Comparison of ENCODE assay signal across 13 cellular contexts in genomic region chr2:54384301-54385035, GRCh38.
A peak's percentile ranks its signal among the peaks of the same experiment; 100 is the strongest.
DNase-seq lines count a peak whose midpoint lies in the region; TF ChIP-seq lines count a peak whose summit lies in the region.
"Had no signal": no experiment of that assay in that cellular context is flagged by ENCODE, and none has a peak within 500 bp of the region (broad histone marks: within the 10 kb centered on the region; RNA-seq: fewer than 3 reads in every experiment).

No MANE protein-coding gene starts in this region.

- no peaks in the 10 kb centered on the region for H3K27me3 ChIP-seq in right atrium auricular region

- no peak overlapping the region for H3K4me3 ChIP-seq in right atrium auricular region
- H3K4me3 ChIP-seq: SK-N-MC had no signal

- no peaks in the 10 kb centered on the region for H3K9me3 ChIP-seq in right atrium auricular region

- H3K36me3 ChIP-seq in right atrium auricular region: no peaks in the 10 kb centered on the region

- H3K27ac ChIP-seq in right atrium auricular region: peak overlapping the region; percentile 15 to 84
- H3K27ac ChIP-seq: SK-N-MC had no signal

- DNase-seq in C1 segment of cervical spinal cord (lab: John Stamatoyannopoulos, UW) (peak in 12 of 14 donors; percentile 24 to 82 (median 57)), amygdala (lab: John Stamatoyannopoulos, UW) (peak in 52 of 56 donors; percentile 15 to 89 (median 62)), right atrium auricular region (ENCODE audit: low spot score) (no peak), pons (ENCODE audit: low spot score) (peak; percentile 97), EL (no peak), NCI-H1417 treated with DMSO at 0.1 percent for 48 hours (lab: John Stamatoyannopoulos, UW) (no peak), mucosa of gallbladder (ENCODE audit: low spot score) (no peak)
- DNase-seq in activated naive CD4-positive, alpha-beta T cell treated with anti-CD3 and anti-CD28 coated beads, Interleukin-2, amount 50 U/mL, for 16 hours: no peak
- DNase-seq: activated CD8-positive, alpha-beta T cell treated with anti-CD3 and anti-CD28 coated beads, Interleukin-2, amount 10 ng/mL, durations not matched to agents 7 days and 5 days; activated effector memory CD4-positive, alpha-beta T cell treated with Interleukin-2 at 50 U/mL for 16 hours; Calu3; left cardiac atrium had no signal

- H3K4me1 ChIP-seq in right atrium auricular region: peaks cover 0 to 39% of the 10 kb centered on the region in 2 donors

- TF ChIP-seq CTCF in right atrium auricular region (IDR thresholded peaks at IDR 0.05): no peak

Comparison
In these comparisons a context has a peak if more than half of its experiments do, and no peak if none do; other contexts are left out.
1. DNase-seq: peak in C1 segment of cervical spinal cord (12 of 14), amygdala (52 of 56) and pons (single experiment); none in right atrium auricular region (single experiment), EL (single experiment), NCI-H1417 treated with DMSO at 0.1 percent for 48 hours (single experiment), mucosa of gallbladder (single experiment) and activated naive CD4-positive, alpha-beta T cell treated with anti-CD3 and anti-CD28 coated beads, Interleukin-2, amount 50 U/mL, for 16 hours (single experiment).